In the genomic region with DNA sequence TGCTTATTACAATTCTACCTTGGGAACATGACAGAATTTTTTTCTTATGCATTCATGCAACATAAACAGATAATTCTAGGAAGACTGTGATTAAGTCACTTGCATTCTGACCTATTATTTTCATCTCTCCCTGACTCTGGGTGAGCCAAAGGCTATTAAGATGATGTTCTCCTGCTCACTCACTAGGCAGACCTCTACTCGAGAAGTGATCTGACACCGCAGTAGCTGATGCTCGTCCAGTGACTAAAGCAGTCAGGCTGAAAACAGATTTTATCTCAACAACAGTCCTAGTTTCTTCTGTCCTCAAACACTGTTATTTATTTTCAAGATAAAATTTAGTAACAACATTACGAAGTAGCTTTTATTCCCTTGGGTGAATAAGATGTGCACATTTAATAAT, we compare ENCODE assay signal across 1 cellular context.
TF ChIP-seq lines count a peak whose summit lies in the region.

No MANE protein-coding gene starts in this region.

TF ChIP-seq in HepG2, 621 proteins besides CTCF, POLR2A, EP300 and RAD21:
- 0 out of 2 replicates have a peak, but pooled peaks have one; percentile 11 for TF ChIP-seq POLR2AphosphoS5 (IDR thresholded peaks at IDR 0.05; ENCODE audit: low read depth, low read length)
- TF ChIP-seq, protein P1, sequence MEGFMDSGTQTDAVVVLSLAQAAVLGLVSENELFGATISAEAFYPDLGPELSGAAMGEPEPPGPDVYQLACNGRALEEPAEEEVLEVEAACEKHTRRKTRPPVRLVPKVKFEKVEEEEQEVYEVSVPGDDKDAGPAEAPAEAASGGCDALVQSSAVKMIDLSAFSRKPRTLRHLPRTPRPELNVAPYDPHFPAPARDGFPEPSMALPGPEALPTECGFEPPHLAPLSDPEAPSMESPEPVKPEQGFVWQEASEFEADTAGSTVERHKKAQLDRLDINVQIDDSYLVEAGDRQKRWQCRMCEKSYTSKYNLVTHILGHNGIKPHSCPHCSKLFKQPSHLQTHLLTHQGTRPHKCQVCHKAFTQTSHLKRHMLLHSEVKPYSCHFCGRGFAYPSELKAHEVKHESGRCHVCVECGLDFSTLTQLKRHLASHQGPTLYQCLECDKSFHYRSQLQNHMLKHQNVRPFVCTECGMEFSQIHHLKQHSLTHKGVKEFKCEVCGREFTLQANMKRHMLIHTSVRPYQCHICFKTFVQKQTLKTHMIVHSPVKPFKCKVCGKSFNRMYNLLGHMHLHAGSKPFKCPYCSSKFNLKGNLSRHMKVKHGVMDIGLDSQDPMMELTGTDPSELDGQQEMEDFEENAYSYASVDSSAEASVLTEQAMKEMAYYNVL (CRISPR knock-in tag; IDR thresholded peaks at IDR 0.05; ENCODE audit: borderline replicate concordance), result no peak
- 0 out of 2 replicates have a peak, but pooled peaks have one; percentile 21 for TF ChIP-seq POLR2G (IDR thresholded peaks at IDR 0.05; ENCODE audit: low read depth, low read length)
TF ChIP-seq in HepG2: peak in this region for 2.
